Comparison of ENCODE assay signal across 10 cellular contexts in genomic region chr7:151011616-151012015, GRCh38. TPM values are rescaled to one million over a fixed set of nuclear protein-coding genes. Genes with fewer than 3 reads are reported as not detected.
DNase-seq lines count a peak whose midpoint lies in the region; ATAC-seq and TF ChIP-seq lines count a peak whose summit lies in the region.
"Not testable (repeated sequence)": the region's sequence is repeated elsewhere in the genome, so short reads cannot be mapped to it uniquely, and the experiment has no call there.
"Had no signal": no experiment of that assay in that cellular context is flagged by ENCODE, and none has a peak within 500 bp of the region (broad histone marks: within the 10 kb centered on the region; RNA-seq: fewer than 3 reads in every experiment).

No MANE protein-coding gene starts in this region.

- intact Hi-C loops in CD4-positive, alpha-beta memory T cell (cut with micrococcal nuclease), result loop anchor here (10.0 kb wide), 1 partner anchor 333 kb away; the partner anchor contains the start of gene NUB1
- intact Hi-C loops in colonic mucosa (cut with DNase I), result not testable (repeated sequence)

- H3K9me3 Mint-ChIP-seq in CD4-positive, alpha-beta memory T cell; T-cell; activated CD8-positive, alpha-beta T cell treated with anti-CD3 and anti-CD28 coated beads, Interleukin-2, amount 10 ng/mL, durations not matched to agents 7 days and 5 days (ENCODE audit: insufficient read depth); activated naive CD4-positive, alpha-beta T cell treated with anti-CD3 and anti-CD28 coated beads, Interleukin-2, amount 50 U/mL, for 24 hours; mesothelial cell of epicardium: not testable (repeated sequence)

- not testable (repeated sequence) for H4K20me1 ChIP-seq in smooth muscle cell (ENCODE audit: low read depth)

- not testable (repeated sequence) for H3K36me3 Mint-ChIP-seq in CD4-positive, alpha-beta memory T cell; T-cell; activated naive CD4-positive, alpha-beta T cell treated with anti-CD3 and anti-CD28 coated beads, Interleukin-2, amount 50 U/mL, for 24 hours; mesothelial cell of epicardium
- H3K36me3 Mint-ChIP-seq in activated CD8-positive, alpha-beta T cell treated with anti-CD3 and anti-CD28 coated beads, Interleukin-2, amount 10 ng/mL, durations not matched to agents 7 days and 5 days (ENCODE audit: low read depth), result peaks cover 11% of the 10 kb centered on the region

- not testable (repeated sequence) for H3K27me3 Mint-ChIP-seq in CD4-positive, alpha-beta memory T cell; T-cell; activated CD8-positive, alpha-beta T cell treated with anti-CD3 and anti-CD28 coated beads, Interleukin-2, amount 10 ng/mL, durations not matched to agents 7 days and 5 days (ENCODE audit: low read depth); activated naive CD4-positive, alpha-beta T cell treated with anti-CD3 and anti-CD28 coated beads, Interleukin-2, amount 50 U/mL, for 24 hours
- peaks cover 28% of the 10 kb centered on the region for H3K27me3 Mint-ChIP-seq in mesothelial cell of epicardium (ENCODE audit: low read depth)

- H3K4me3 ChIP-seq in CD4-positive, alpha-beta memory T cell (ENCODE audit: low read length in 2 of 2); colonic mucosa; smooth muscle cell: not testable (repeated sequence)

- not testable (repeated sequence) for TF ChIP-seq CTCF in colonic mucosa (IDR thresholded peaks at IDR 0.05); mesothelial cell of epicardium (IDR thresholded peaks at IDR 0.05; ENCODE audit: unreplicated experiment); smooth muscle cell (IDR thresholded peaks at IDR 0.05; ENCODE audit: borderline replicate concordance, insufficient read depth, poor library complexity, severe bottlenecking)

- WGBS in smooth muscle cell (ENCODE audit: low lambda C conversion rate), result 79% methylated on average over 12 of the region's 12 CpGs

- CTCF ChIA-PET in CD4-positive, alpha-beta memory T cell (lab: Charles Lee; ENCODE audit: partially characterized antibody), result interaction anchor here (1.1 to 9.1 kb wide), 12 partner anchors 6 to 100 kb away, joined by 3 to 93 read pairs (median 14); partner anchors contain the start of genes ABCB8, ATG9B and NOS3
- CTCF ChIA-PET in T-cell (lab: Charles Lee), result interaction anchor here in 1 of 2 donors (1.7 kb wide), 1 partner anchor 49 kb away, joined by 6 read pairs; no protein-coding TSS in a partner anchor
- CTCF ChIA-PET in activated CD8-positive, alpha-beta T cell treated with anti-CD3 and anti-CD28 coated beads, Interleukin-2, amount 10 ng/mL, durations not matched to agents 7 days and 5 days (lab: Charles Lee), result interaction anchor here (1.0 to 5.3 kb wide), 7 partner anchors 10 to 133 kb away, joined by 3 to 23 read pairs (median 5); partner anchors contain the start of gene ABCB8

- not testable (repeated sequence) for H3K36me3 ChIP-seq in CD4-positive, alpha-beta memory T cell (ENCODE audit: insufficient read depth, low read length); colonic mucosa; smooth muscle cell (ENCODE audit: low read depth)

- H3K4me3 Mint-ChIP-seq in CD4-positive, alpha-beta memory T cell, result peak overlapping the region in 7 of 8 donors; percentile 1 to 86 (median 65)
- H3K4me3 Mint-ChIP-seq in T-cell, result peak overlapping the region in 2 of 3 donors; percentile 60 to 84
- peak overlapping the region; percentile 3 for H3K4me3 Mint-ChIP-seq in activated CD8-positive, alpha-beta T cell treated with anti-CD3 and anti-CD28 coated beads, Interleukin-2, amount 10 ng/mL, durations not matched to agents 7 days and 5 days
- H3K4me3 Mint-ChIP-seq in activated naive CD4-positive, alpha-beta T cell treated with anti-CD3 and anti-CD28 coated beads, Interleukin-2, amount 50 U/mL, for 24 hours, result peak overlapping the region; percentile 8
- peak overlapping the region; percentile 26 for H3K4me3 Mint-ChIP-seq in mesothelial cell of epicardium

- not testable (repeated sequence) for H3K9ac ChIP-seq in colonic mucosa (ENCODE audit: low read depth in 2 of 2, low read length in 2 of 2); smooth muscle cell (ENCODE audit: low read depth)

- POLR2A ChIA-PET in CD4-positive, alpha-beta memory T cell (lab: Charles Lee; ENCODE audit: partially characterized antibody), result interaction anchor here (0.7 to 13.0 kb wide), 12 partner anchors 7 to 1133 kb away, joined by 3 to 182 read pairs (median 11); partner anchors contain the start of genes ABCB8, FASTK, NOS3 and TMUB1
- POLR2A ChIA-PET in T-cell (lab: Charles Lee), result interaction anchor here in 1 of 2 donors (1.8 kb wide), 1 partner anchor 17 kb away, joined by 4 read pairs; the partner anchor contains the start of gene ABCB8
- POLR2A ChIA-PET in activated CD8-positive, alpha-beta T cell treated with anti-CD3 and anti-CD28 coated beads, Interleukin-2, amount 10 ng/mL, durations not matched to agents 7 days and 5 days (lab: Charles Lee), result not testable (repeated sequence)

- not testable (repeated sequence) for H3K9me3 ChIP-seq in CD4-positive, alpha-beta memory T cell (ENCODE audit: control insufficient read depth in 1 of 2, low read length in 2 of 2); colonic mucosa; smooth muscle cell (replicated peaks; ENCODE audit: low read depth)

- H2AFZ ChIP-seq in smooth muscle cell (ENCODE audit: low read depth), result not testable (repeated sequence)

- H3F3A ChIP-seq in smooth muscle cell (ENCODE audit: low read depth), result not testable (repeated sequence)

- H3K27ac ChIP-seq in CD4-positive, alpha-beta memory T cell (ENCODE audit: low read depth, low read length), result peak overlapping the region; percentile 96
- H3K27ac ChIP-seq in colonic mucosa, result peak overlapping the region; percentile 53
- H3K27ac ChIP-seq in smooth muscle cell (ENCODE audit: low read depth), result peak overlapping the region; percentile 26

- DNase-seq in CD4-positive, alpha-beta memory T cell; T-cell; activated CD8-positive, alpha-beta T cell treated with anti-CD3 and anti-CD28 coated beads, Interleukin-2, amount 10 ng/mL, durations not matched to agents 7 days and 5 days; colonic mucosa; mesothelial cell of epicardium (ENCODE audit: low spot score in 2 of 2, unreplicated experiment in 2 of 2); smooth muscle cell (lab: John Stamatoyannopoulos, UW; ENCODE audit: unreplicated experiment): not testable (repeated sequence)

- H3K27me3 ChIP-seq in CD4-positive, alpha-beta memory T cell (ENCODE audit: insufficient read depth, low read length); colonic mucosa; smooth muscle cell (ENCODE audit: low read depth): not testable (repeated sequence)

- peaks cover 99% of the 10 kb centered on the region for H3K4me1 ChIP-seq in CD4-positive, alpha-beta memory T cell (ENCODE audit: insufficient read depth, low read length)
- H3K4me1 ChIP-seq in colonic mucosa, result not testable (repeated sequence)
- H3K4me1 ChIP-seq in smooth muscle cell (ENCODE audit: low read depth), result peaks cover 24% of the 10 kb centered on the region

- H3K4me2 ChIP-seq in smooth muscle cell, result peak overlapping the region; percentile 76

- not testable (repeated sequence) for ATAC-seq in T-cell (replicated peaks in 1 of 4); activated CD8-positive, alpha-beta T cell treated with anti-CD3 and anti-CD28 coated beads, Interleukin-2, amount 10 ng/mL, durations not matched to agents 7 days and 5 days

- H3K79me2 ChIP-seq in smooth muscle cell (ENCODE audit: low read depth), result not testable (repeated sequence)

- peaks cover 56 to 94% (median 77%) of the 10 kb centered on the region in 4 donors for H3K4me1 Mint-ChIP-seq in CD4-positive, alpha-beta memory T cell
- H3K4me1 Mint-ChIP-seq in T-cell, result peaks cover 76 to 90% (median 79%) of the 10 kb centered on the region in 3 donors
- H3K4me1 Mint-ChIP-seq in activated CD8-positive, alpha-beta T cell treated with anti-CD3 and anti-CD28 coated beads, Interleukin-2, amount 10 ng/mL, durations not matched to agents 7 days and 5 days (ENCODE audit: low read depth), result peaks cover 86% of the 10 kb centered on the region
- H3K4me1 Mint-ChIP-seq in activated naive CD4-positive, alpha-beta T cell treated with anti-CD3 and anti-CD28 coated beads, Interleukin-2, amount 50 U/mL, for 24 hours, result peaks cover 79% of the 10 kb centered on the region
- H3K4me1 Mint-ChIP-seq in mesothelial cell of epicardium, result peaks cover 30% of the 10 kb centered on the region

- peak overlapping the region; percentile 97 to 100 (median 99) for H3K27ac Mint-ChIP-seq in CD4-positive, alpha-beta memory T cell
- peak overlapping the region; percentile 91 to 95 for H3K27ac Mint-ChIP-seq in T-cell
- peak overlapping the region; percentile 84 for H3K27ac Mint-ChIP-seq in activated CD8-positive, alpha-beta T cell treated with anti-CD3 and anti-CD28 coated beads, Interleukin-2, amount 10 ng/mL, durations not matched to agents 7 days and 5 days
- peak overlapping the region; percentile 66 for H3K27ac Mint-ChIP-seq in activated naive CD4-positive, alpha-beta T cell treated with anti-CD3 and anti-CD28 coated beads, Interleukin-2, amount 50 U/mL, for 24 hours
- H3K27ac Mint-ChIP-seq in mesothelial cell of epicardium, result not testable (repeated sequence)

RNA-seq across cellular contexts. Expression of gene ATG9B, which starts 12.7 kb away (rescaled TPM):
- 10 to 100 TPM; 29.3 to 29.9 TPM for total RNA-seq in CD4-positive, alpha-beta memory T cell
- polyA plus RNA-seq in CD4-positive, alpha-beta memory T cell, result 10 to 100 TPM; 16.9 to 36.6 TPM
- total RNA-seq in T-cell (10 to 100 TPM; 24.0 to 37.0 (median 31.8) TPM), colonic mucosa (1 to 10 TPM in 1 of 2 donors, under 1 TPM in 1; 0.66 to 1.2 TPM), mesothelial cell of epicardium (10.6 to 14.0 TPM (median 11.8 TPM) in 3 replicates), smooth muscle cell (1.7 and 2.6 TPM in 2 replicates)
- total RNA-seq in activated CD8-positive, alpha-beta T cell treated with anti-CD3 and anti-CD28 coated beads, Interleukin-2, amount 10 ng/mL, durations not matched to agents 7 days and 5 days, result 1 to 10 TPM; 6.8 to 7.4 TPM
- 6.5 and 16.6 TPM in 2 replicates for polyA plus RNA-seq in smooth muscle cell
- total RNA-seq: Daoy had no signal

RNA-seq across cellular contexts. Expression of gene ABCB8, which starts 16.6 kb away (rescaled TPM):
- total RNA-seq in CD4-positive, alpha-beta memory T cell, result 10 to 100 TPM; 71.2 to 75.8 TPM
- polyA plus RNA-seq in CD4-positive, alpha-beta memory T cell, result 10 to 100 TPM; 17.8 to 22.8 TPM
- total RNA-seq in T-cell (10 to 100 TPM; 72.4 to 83.0 (median 74.8) TPM), colonic mucosa (10 to 100 TPM; 26.7 to 59.5 TPM), mesothelial cell of epicardium (39.8 to 48.0 TPM (median 40.7 TPM) in 3 replicates), smooth muscle cell (17.3 and 23.4 TPM in 2 replicates)
- 10 to 100 TPM; 48.0 to 49.5 TPM for total RNA-seq in activated CD8-positive, alpha-beta T cell treated with anti-CD3 and anti-CD28 coated beads, Interleukin-2, amount 10 ng/mL, durations not matched to agents 7 days and 5 days
- 24.2 and 27.0 TPM in 2 replicates for polyA plus RNA-seq in smooth muscle cell

RNA-seq across cellular contexts. Expression of gene NOS3, which starts 20.8 kb away (rescaled TPM):
- 1 to 10 TPM; 4.0 to 4.6 TPM for total RNA-seq in CD4-positive, alpha-beta memory T cell
- 10 to 100 TPM in 1 of 2 donors, 1 to 10 TPM in 1; 6.6 to 14.9 TPM for polyA plus RNA-seq in CD4-positive, alpha-beta memory T cell
- total RNA-seq in T-cell, result 10 to 100 TPM in 1 of 5 donors, 1 to 10 TPM in 4; 4.8 to 10.1 (median 5.0) TPM
- total RNA-seq in activated CD8-positive, alpha-beta T cell treated with anti-CD3 and anti-CD28 coated beads, Interleukin-2, amount 10 ng/mL, durations not matched to agents 7 days and 5 days, result 10 to 100 TPM; 12.2 to 13.8 TPM
- 1 to 10 TPM; 4.0 to 4.2 TPM for total RNA-seq in colonic mucosa
- 6.0 to 7.8 TPM (median 6.6 TPM) in 3 replicates for total RNA-seq in mesothelial cell of epicardium
- total RNA-seq in smooth muscle cell, result 3.4 and 6.2 TPM in 2 replicates
- polyA plus RNA-seq in smooth muscle cell, result 7.8 and 11.7 TPM in 2 replicates
- total RNA-seq: LHCN-M2 had no signal

RNA-seq across cellular contexts. Expression of gene KCNH2, which starts 33.5 kb away (rescaled TPM):
- total RNA-seq in CD4-positive, alpha-beta memory T cell, result 1 to 10 TPM; 2.3 to 2.6 TPM
- polyA plus RNA-seq in CD4-positive, alpha-beta memory T cell, result 1 to 10 TPM; 1.8 to 2.4 TPM
- total RNA-seq in T-cell (1 to 10 TPM; 2.9 to 4.6 (median 3.0) TPM), colonic mucosa (1 to 10 TPM; 3.3 to 8.8 TPM), mesothelial cell of epicardium (11.2 to 12.3 TPM (median 11.7 TPM) in 3 replicates), smooth muscle cell (12.9 and 13.3 TPM in 2 replicates)
- total RNA-seq in activated CD8-positive, alpha-beta T cell treated with anti-CD3 and anti-CD28 coated beads, Interleukin-2, amount 10 ng/mL, durations not matched to agents 7 days and 5 days, result not detected
- polyA plus RNA-seq in smooth muscle cell, result 32.1 and 37.7 TPM in 2 replicates

RNA-seq across cellular contexts. Expression of gene ASIC3, which starts 36.7 kb away (rescaled TPM):
- 10 to 100 TPM; 10.6 to 11.6 TPM for total RNA-seq in CD4-positive, alpha-beta memory T cell
- not detected for polyA plus RNA-seq in CD4-positive, alpha-beta memory T cell
- total RNA-seq in T-cell, result 10 to 100 TPM in 4 of 5 donors, 1 to 10 TPM in 1; 9.8 to 16.0 (median 11.9) TPM
- 1 to 10 TPM; 2.8 to 3.2 TPM for total RNA-seq in activated CD8-positive, alpha-beta T cell treated with anti-CD3 and anti-CD28 coated beads, Interleukin-2, amount 10 ng/mL, durations not matched to agents 7 days and 5 days
- 1 to 10 TPM; 1.0 to 2.2 TPM for total RNA-seq in colonic mucosa
- 6.1 to 7.9 TPM (median 7.2 TPM) in 3 replicates for total RNA-seq in mesothelial cell of epicardium
- 2.2 and 2.3 TPM in 2 replicates for total RNA-seq in smooth muscle cell
- 2.0 and 4.7 TPM in 2 replicates for polyA plus RNA-seq in smooth muscle cell
- total RNA-seq: IMR-90 had no signal

Comparison
In these comparisons a context has a peak if more than half of its experiments do, and no peak if none do; other contexts are left out.
1. H3K27ac ChIP-seq: peak in every context shown above with its lines; median percentile 96 in CD4-positive, alpha-beta memory T cell; 53 in colonic mucosa; 26 in smooth muscle cell.
2. H3K4me3 Mint-ChIP-seq: peak in every context shown above with its lines; median percentile 72 in T-cell; 65 in CD4-positive, alpha-beta memory T cell; 26 in mesothelial cell of epicardium; 8 in activated naive CD4-positive, alpha-beta T cell treated with anti-CD3 and anti-CD28 coated beads, Interleukin-2, amount 50 U/mL, for 24 hours; 3 in activated CD8-positive, alpha-beta T cell treated with anti-CD3 and anti-CD28 coated beads, Interleukin-2, amount 10 ng/mL, durations not matched to agents 7 days and 5 days.